ENCODE assay signal across 13 cellular contexts in genomic region chr7:90726120-90726519, GRCh38.
A peak's percentile ranks its signal among the peaks of the same experiment; 100 is the strongest.
DNase-seq lines count a peak whose midpoint lies in the region; ATAC-seq, FAIRE-seq and TF ChIP-seq lines count a peak whose summit lies in the region.
"Had no signal": no experiment of that assay in that cellular context is flagged by ENCODE, and none has a peak within 500 bp of the region (broad histone marks: within the 10 kb centered on the region; RNA-seq: fewer than 3 reads in every experiment).

No MANE protein-coding gene starts in this region.

- POLR2A ChIA-PET in A549 (lab: Yijun Ruan, JAX): no interaction called here

- no peaks in the 10 kb centered on the region for H3K4me1 ChIP-seq in A549

- H3K27ac ChIP-seq in A549 (no peak overlapping the region), VCaP (peak overlapping the region; percentile 59)

- DNase-seq in A549 (ENCODE audit: low read depth in 1 of 2, low spot score in 1 of 2) (no peak), left lobe of liver (ENCODE audit: low spot score) (no peak), GM12891 (ENCODE audit: insufficient read length, low spot score) (no peak), epidermal melanocyte (ENCODE audit: insufficient read length, low spot score) (no peak), CD14-positive monocyte (ENCODE audit: low spot score) (no peak)
- DNase-seq: activated CD4-positive, alpha-beta T cell treated with anti-CD3 and anti-CD28 coated beads for 1 hour; activated naive CD4-positive, alpha-beta T cell treated with anti-CD3 and anti-CD28 coated beads, Interleukin-2, amount 50 U/mL, for 16 hours; left lung; NCI-H1105 treated with DMSO at 0.1 percent for 48 hours had no signal

- CTCF ChIA-PET in A549 (lab: Yijun Ruan, JAX): no interaction called here

- TF ChIP-seq POLR2A in A549 (IDR thresholded peaks at IDR 0.05; ENCODE audit: low read length) (no peak), GM12891 (IDR thresholded peaks at IDR 0.05; ENCODE audit: low read depth, low read length) (no peak)

- H3K9me3 Mint-ChIP-seq in CD14-positive monocyte: peaks cover 4 to 11% (median 7%) of the 10 kb centered on the region in 7 donors

- TF ChIP-seq CTCF in A549 (IDR thresholded peaks at IDR 0.05) (no peak), VCaP (conservative IDR thresholded peaks at IDR 0.05) (no peak), CD14-positive monocyte (IDR thresholded peaks at IDR 0.05) (no peak)

- no peak overlapping the region for H3K4me3 ChIP-seq in A549
- H3K4me3 ChIP-seq: left lung had no signal

- no peak for ATAC-seq in A549
- peak; percentile 46 for ATAC-seq in GM19463 (IDR thresholded peaks at IDR 0.05; ENCODE audit: unreplicated experiment)
- peak; percentile 3 for ATAC-seq in left lobe of liver
- ATAC-seq in HG02885 (IDR thresholded peaks at IDR 0.05; ENCODE audit: poor library complexity, unreplicated experiment): no peak

- intact Hi-C loops in CD14-positive monocyte (cut with micrococcal nuclease): no loop called here

- no peak overlapping the region for H3K4me3 Mint-ChIP-seq in CD14-positive monocyte

- TF ChIP-seq EP300 in A549 (IDR thresholded peaks at IDR 0.05): no peak

- no peak for TF ChIP-seq RAD21 in A549 (conservative IDR thresholded peaks at IDR 0.05 in 1 of 2, IDR thresholded peaks at IDR 0.05 in 1 of 2)

- FAIRE-seq in A549 (lab: Jason Lieb, UNC): no peak
- no peak for FAIRE-seq in GM12891 (lab: Jason Lieb, UNC)
- FAIRE-seq: endometrium had no signal

- H3K27me3 Mint-ChIP-seq in CD14-positive monocyte (ENCODE audit: low read depth in 3 of 3): no peaks in the 10 kb centered on the region

- H3K4me1 Mint-ChIP-seq in CD14-positive monocyte: peaks cover 21% of the 10 kb centered on the region

- peaks cover 15 to 22% of the 10 kb centered on the region in 2 donors for H3K36me3 Mint-ChIP-seq in CD14-positive monocyte

- WGBS in A549 (ENCODE audit: missing lambda C conversion rate): 0% methylated on average over 2 of the region's 2 CpGs

- H3K9me3 ChIP-seq in A549: no peaks in the 10 kb centered on the region
- H3K9me3 ChIP-seq: left lung had no signal

- H3K27ac Mint-ChIP-seq in CD14-positive monocyte: peak overlapping the region in 1 of 7 donors; percentile 37

- H3K4me2 ChIP-seq in A549: no peak overlapping the region

TF ChIP-seq in A549, 52 proteins besides CTCF, POLR2A, EP300 and RAD21:
- TF ChIP-seq HMGXB4 (CRISPR knock-in tag; IDR thresholded peaks at IDR 0.05; ENCODE audit: borderline replicate concordance): no peak
- TF ChIP-seq POLR2AphosphoS2 (conservative IDR thresholded peaks at IDR 0.05; ENCODE audit: low read length): no peak
- no peak for TF ChIP-seq KDM1A (IDR thresholded peaks at IDR 0.05; ENCODE audit: low read depth)
- TF ChIP-seq MAFK (IDR thresholded peaks at IDR 0.05; ENCODE audit: partially characterized antibody): peak; percentile 78
- TF ChIP-seq JUNB (IDR thresholded peaks at IDR 0.05): no peak
TF ChIP-seq in A549: peak in this region for 1.

TF ChIP-seq in GM12891, 5 proteins besides CTCF, POLR2A, EP300 and RAD21:
- no peak for TF ChIP-seq TAF1 (IDR thresholded peaks at IDR 0.05; ENCODE audit: low read depth, low read length)

Comparison
In these comparisons a context has a peak if more than half of its experiments do, and no peak if none do; other contexts are left out.
1. ATAC-seq: peak in GM19463 (single experiment) and left lobe of liver (single experiment); none in A549 (0 of 2) and HG02885 (single experiment).